In the genomic region with DNA sequence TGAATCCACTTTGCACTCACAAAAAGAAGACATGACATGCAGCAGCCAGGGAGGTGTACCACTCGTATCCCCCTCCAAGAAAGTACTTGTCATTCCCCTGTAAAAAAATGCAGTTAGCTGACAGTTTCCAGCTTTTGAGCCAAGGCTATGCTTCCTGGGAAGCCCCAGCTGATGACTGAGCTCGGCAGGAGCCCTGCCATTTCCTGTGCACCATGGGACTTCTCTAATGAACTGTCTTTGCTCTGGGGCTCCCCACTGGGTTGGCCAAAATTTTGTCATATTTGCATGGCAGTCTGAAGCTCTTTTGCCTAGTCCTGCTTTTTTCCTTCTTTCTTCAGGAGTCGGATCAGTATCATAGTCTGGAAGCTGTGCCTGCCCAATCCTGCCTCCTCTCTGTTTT, we compare ENCODE assay signal across 2 cellular contexts.
TF ChIP-seq lines count a peak whose summit lies in the region.

No MANE protein-coding gene starts in this region.

TF ChIP-seq in GM23338, 12 proteins besides CTCF, POLR2A, EP300 and RAD21 (continued from another document):
- TF ChIP-seq, protein P1, sequence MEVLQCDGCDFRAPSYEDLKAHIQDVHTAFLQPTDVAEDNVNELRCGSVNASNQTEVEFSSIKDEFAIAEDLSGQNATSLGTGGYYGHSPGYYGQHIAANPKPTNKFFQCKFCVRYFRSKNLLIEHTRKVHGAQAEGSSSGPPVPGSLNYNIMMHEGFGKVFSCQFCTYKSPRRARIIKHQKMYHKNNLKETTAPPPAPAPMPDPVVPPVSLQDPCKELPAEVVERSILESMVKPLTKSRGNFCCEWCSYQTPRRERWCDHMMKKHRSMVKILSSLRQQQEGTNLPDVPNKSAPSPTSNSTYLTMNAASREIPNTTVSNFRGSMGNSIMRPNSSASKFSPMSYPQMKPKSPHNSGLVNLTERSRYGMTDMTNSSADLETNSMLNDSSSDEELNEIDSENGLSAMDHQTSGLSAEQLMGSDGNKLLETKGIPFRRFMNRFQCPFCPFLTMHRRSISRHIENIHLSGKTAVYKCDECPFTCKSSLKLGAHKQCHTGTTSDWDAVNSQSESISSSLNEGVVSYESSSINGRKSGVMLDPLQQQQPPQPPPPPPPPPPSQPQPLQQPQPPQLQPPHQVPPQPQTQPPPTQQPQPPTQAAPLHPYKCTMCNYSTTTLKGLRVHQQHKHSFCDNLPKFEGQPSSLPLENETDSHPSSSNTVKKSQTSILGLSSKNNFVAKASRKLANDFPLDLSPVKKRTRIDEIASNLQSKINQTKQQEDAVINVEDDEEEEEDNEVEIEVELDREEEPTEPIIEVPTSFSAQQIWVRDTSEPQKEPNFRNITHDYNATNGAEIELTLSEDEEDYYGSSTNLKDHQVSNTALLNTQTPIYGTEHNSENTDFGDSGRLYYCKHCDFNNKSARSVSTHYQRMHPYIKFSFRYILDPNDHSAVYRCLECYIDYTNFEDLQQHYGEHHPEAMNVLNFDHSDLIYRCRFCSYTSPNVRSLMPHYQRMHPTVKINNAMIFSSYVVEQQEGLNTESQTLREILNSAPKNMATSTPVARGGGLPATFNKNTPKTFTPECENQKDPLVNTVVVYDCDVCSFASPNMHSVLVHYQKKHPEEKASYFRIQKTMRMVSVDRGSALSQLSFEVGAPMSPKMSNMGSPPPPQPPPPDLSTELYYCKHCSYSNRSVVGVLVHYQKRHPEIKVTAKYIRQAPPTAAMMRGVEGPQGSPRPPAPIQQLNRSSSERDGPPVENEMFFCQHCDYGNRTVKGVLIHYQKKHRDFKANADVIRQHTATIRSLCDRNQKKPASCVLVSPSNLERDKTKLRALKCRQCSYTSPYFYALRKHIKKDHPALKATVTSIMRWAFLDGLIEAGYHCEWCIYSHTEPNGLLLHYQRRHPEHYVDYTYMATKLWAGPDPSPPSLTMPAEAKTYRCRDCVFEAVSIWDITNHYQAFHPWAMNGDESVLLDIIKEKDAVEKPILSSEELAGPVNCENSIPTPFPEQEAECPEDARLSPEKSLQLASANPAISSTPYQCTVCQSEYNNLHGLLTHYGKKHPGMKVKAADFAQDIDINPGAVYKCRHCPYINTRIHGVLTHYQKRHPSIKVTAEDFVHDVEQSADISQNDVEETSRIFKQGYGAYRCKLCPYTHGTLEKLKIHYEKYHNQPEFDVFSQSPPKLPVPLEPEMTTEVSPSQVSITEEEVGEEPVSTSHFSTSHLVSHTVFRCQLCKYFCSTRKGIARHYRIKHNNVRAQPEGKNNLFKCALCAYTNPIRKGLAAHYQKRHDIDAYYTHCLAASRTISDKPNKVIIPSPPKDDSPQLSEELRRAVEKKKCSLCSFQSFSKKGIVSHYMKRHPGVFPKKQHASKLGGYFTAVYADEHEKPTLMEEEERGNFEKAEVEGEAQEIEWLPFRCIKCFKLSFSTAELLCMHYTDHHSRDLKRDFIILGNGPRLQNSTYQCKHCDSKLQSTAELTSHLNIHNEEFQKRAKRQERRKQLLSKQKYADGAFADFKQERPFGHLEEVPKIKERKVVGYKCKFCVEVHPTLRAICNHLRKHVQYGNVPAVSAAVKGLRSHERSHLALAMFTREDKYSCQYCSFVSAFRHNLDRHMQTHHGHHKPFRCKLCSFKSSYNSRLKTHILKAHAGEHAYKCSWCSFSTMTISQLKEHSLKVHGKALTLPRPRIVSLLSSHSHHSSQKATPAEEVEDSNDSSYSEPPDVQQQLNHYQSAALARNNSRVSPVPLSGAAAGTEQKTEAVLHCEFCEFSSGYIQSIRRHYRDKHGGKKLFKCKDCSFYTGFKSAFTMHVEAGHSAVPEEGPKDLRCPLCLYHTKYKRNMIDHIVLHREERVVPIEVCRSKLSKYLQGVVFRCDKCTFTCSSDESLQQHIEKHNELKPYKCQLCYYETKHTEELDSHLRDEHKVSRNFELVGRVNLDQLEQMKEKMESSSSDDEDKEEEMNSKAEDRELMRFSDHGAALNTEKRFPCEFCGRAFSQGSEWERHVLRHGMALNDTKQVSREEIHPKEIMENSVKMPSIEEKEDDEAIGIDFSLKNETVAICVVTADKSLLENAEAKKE (CRISPR knock-in tag; IDR thresholded peaks at IDR 0.05), result no peak
- no peak for TF ChIP-seq POLR2AphosphoS5 (IDR thresholded peaks at IDR 0.05; ENCODE audit: low read depth)
- TF ChIP-seq, protein P2, sequence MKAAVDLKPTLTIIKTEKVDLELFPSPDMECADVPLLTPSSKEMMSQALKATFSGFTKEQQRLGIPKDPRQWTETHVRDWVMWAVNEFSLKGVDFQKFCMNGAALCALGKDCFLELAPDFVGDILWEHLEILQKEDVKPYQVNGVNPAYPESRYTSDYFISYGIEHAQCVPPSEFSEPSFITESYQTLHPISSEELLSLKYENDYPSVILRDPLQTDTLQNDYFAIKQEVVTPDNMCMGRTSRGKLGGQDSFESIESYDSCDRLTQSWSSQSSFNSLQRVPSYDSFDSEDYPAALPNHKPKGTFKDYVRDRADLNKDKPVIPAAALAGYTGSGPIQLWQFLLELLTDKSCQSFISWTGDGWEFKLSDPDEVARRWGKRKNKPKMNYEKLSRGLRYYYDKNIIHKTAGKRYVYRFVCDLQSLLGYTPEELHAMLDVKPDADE (IDR thresholded peaks at IDR 0.05), result no peak
- TF ChIP-seq JUNB (IDR thresholded peaks at IDR 0.05; ENCODE audit: unreplicated experiment), result no peak
- no peak for TF ChIP-seq EZH2 (IDR thresholded peaks at IDR 0.05; ENCODE audit: low read depth, unreplicated experiment)
- no peak for TF ChIP-seq CREB1 (CRISPR knock-in tag; IDR thresholded peaks at IDR 0.05; ENCODE audit: low read depth)
- no peak for TF ChIP-seq ZNF331 (CRISPR knock-in tag; IDR thresholded peaks at IDR 0.05; ENCODE audit: low read depth)
- TF ChIP-seq ZNF114 (CRISPR knock-in tag; IDR thresholded peaks at IDR 0.05), result no peak

TF ChIP-seq in WTC11, 78 proteins besides CTCF, POLR2A, EP300 and RAD21 (continued from another document):
- TF ChIP-seq, protein P3, sequence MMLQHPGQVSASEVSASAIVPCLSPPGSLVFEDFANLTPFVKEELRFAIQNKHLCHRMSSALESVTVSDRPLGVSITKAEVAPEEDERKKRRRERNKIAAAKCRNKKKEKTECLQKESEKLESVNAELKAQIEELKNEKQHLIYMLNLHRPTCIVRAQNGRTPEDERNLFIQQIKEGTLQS (CRISPR knock-in tag; conservative IDR thresholded peaks at IDR 0.05), result no peak
- no peak for TF ChIP-seq ZNF263 (CRISPR knock-in tag; IDR thresholded peaks at IDR 0.05; ENCODE audit: low read depth)
- TF ChIP-seq, protein P4, sequence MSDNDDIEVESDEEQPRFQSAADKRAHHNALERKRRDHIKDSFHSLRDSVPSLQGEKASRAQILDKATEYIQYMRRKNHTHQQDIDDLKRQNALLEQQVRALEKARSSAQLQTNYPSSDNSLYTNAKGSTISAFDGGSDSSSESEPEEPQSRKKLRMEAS (CRISPR knock-in tag; IDR thresholded peaks at IDR 0.05), result no peak
